In genomic region chr3:119205209-119205608, GRCh38 we compare ENCODE assay signal across 22 cellular contexts. TPM values are rescaled to one million over a fixed set of nuclear protein-coding genes. Genes with fewer than 3 reads are reported as not detected.
"Had no signal": no experiment of that assay in that cellular context is flagged by ENCODE, and none has a peak within 500 bp of the region (broad histone marks: within the 10 kb centered on the region; RNA-seq: fewer than 3 reads in every experiment).

No MANE protein-coding gene starts in this region.

- H3K27me3 ChIP-seq: body of pancreas, esophagus muscularis mucosa, neutrophil had no signal

- H3K27ac Mint-ChIP-seq: activated CD4-positive, alpha-beta memory T cell treated with anti-CD3 and anti-CD28 coated beads for 36 hours; activated CD8-positive, alpha-beta memory T cell treated with anti-CD3 and anti-CD28 coated beads, Interleukin-2, amount 10 ng/mL, durations not matched to agents 7 days and 5 days; activated naive CD8-positive, alpha-beta T cell had no signal

- ATAC-seq: activated CD4-positive, CD25-positive, alpha-beta regulatory T cell treated with anti-CD3 and anti-CD28 coated beads, Interleukin-2, amount 50 U/mL, for 24 hours; activated CD8-positive, alpha-beta memory T cell treated with anti-CD3 and anti-CD28 coated beads, Interleukin-2, amount 10 ng/mL, durations not matched to agents 7 days and 5 days; body of pancreas; stimulated activated naive CD8-positive, alpha-beta T cell treated with anti-CD3 and anti-CD28 coated beads, Interleukin-15, Interleukin-2, amounts not matched to agents 100 U/mL and 50 U/mL, for 24 hours had no signal

- FAIRE-seq: small intestine had no signal

- DNase-seq: activated CD4-positive, alpha-beta memory T cell treated with anti-CD3 and anti-CD28 coated beads for 36 hours; activated CD8-positive, alpha-beta memory T cell treated with anti-CD3 and anti-CD28 coated beads, Interleukin-2, amount 10 ng/mL, durations not matched to agents 7 days and 5 days; activated T-cell treated with anti-CD3 and anti-CD28 coated beads, Interleukin-2, amount 50 U/mL, for 1 hour; amniotic stem cell; body of pancreas; foreskin fibroblast; glutamatergic neuron; kidney glomerular epithelial cell; small intestine; stimulated activated CD8-positive, alpha-beta memory T cell treated with anti-CD3 and anti-CD28 coated beads, Interleukin-4, amount 100 ng/mL, for 48 hours; stimulated activated naive CD8-positive, alpha-beta T cell treated with anti-CD3 and anti-CD28 coated beads, Interleukin-15, Interleukin-2, amounts not matched to agents 100 U/mL and 50 U/mL, for 24 hours; T-helper 9 cell; trophoblast cell had no signal

- H3K4me3 ChIP-seq: body of pancreas, coronary artery, esophagus muscularis mucosa had no signal

- H3K4me3 Mint-ChIP-seq: activated CD4-positive, alpha-beta memory T cell treated with anti-CD3 and anti-CD28 coated beads for 36 hours; activated CD8-positive, alpha-beta memory T cell treated with anti-CD3 and anti-CD28 coated beads, Interleukin-2, amount 10 ng/mL, durations not matched to agents 7 days and 5 days; activated naive CD8-positive, alpha-beta T cell; central memory CD8-positive, alpha-beta T cell had no signal

- H3K9me3 Mint-ChIP-seq: activated CD4-positive, alpha-beta memory T cell treated with anti-CD3 and anti-CD28 coated beads for 36 hours; central memory CD8-positive, alpha-beta T cell had no signal

- H3K27me3 Mint-ChIP-seq: activated CD4-positive, alpha-beta memory T cell treated with anti-CD3 and anti-CD28 coated beads for 36 hours; activated CD8-positive, alpha-beta memory T cell treated with anti-CD3 and anti-CD28 coated beads, Interleukin-2, amount 10 ng/mL, durations not matched to agents 7 days and 5 days; activated naive CD8-positive, alpha-beta T cell; central memory CD8-positive, alpha-beta T cell had no signal

- H3K27ac ChIP-seq: coronary artery, esophagus muscularis mucosa had no signal

- H3K9me3 ChIP-seq: body of pancreas, esophagus muscularis mucosa, neutrophil had no signal

RNA-seq across cellular contexts. Expression of gene UPK1B, which starts 31.8 kb away (rescaled TPM):
- total RNA-seq: activated CD4-positive, alpha-beta memory T cell treated with anti-CD3 and anti-CD28 coated beads for 36 hours; activated CD8-positive, alpha-beta memory T cell treated with anti-CD3 and anti-CD28 coated beads, Interleukin-2, amount 10 ng/mL, durations not matched to agents 7 days and 5 days; esophagus muscularis mucosa; myocyte had no signal
- polyA plus RNA-seq: small intestine had no signal

RNA-seq across cellular contexts. Expression of gene TEX55, which starts 59.2 kb away (rescaled TPM):
- total RNA-seq: activated CD4-positive, alpha-beta memory T cell treated with anti-CD3 and anti-CD28 coated beads for 36 hours; activated CD8-positive, alpha-beta memory T cell treated with anti-CD3 and anti-CD28 coated beads, Interleukin-2, amount 10 ng/mL, durations not matched to agents 7 days and 5 days; body of pancreas; esophagus muscularis mucosa; lower leg skin; myocyte; right cardiac atrium had no signal
- polyA plus RNA-seq: right cardiac atrium, small intestine had no signal
